ENCODE assay signal across 7 cellular contexts in genomic region chr12:53230971-53231858, GRCh38. TPM values are rescaled to one million over a fixed set of nuclear protein-coding genes. Genes with fewer than 3 reads are reported as not detected.
A peak's percentile ranks its signal among the peaks of the same experiment; 100 is the strongest.
DNase-seq lines count a peak whose midpoint lies in the region; FAIRE-seq and TF ChIP-seq lines count a peak whose summit lies in the region.
"Had no signal": no experiment of that assay in that cellular context is flagged by ENCODE, and none has a peak within 500 bp of the region (broad histone marks: within the 10 kb centered on the region; RNA-seq: fewer than 3 reads in every experiment).

No MANE protein-coding gene starts in this region.

- CTCF ChIA-PET in endothelial cell of umbilical vein (lab: Charles Lee): interaction anchor here (0.5 kb wide), 1 partner anchor 33 kb away, joined by 3 read pairs; no protein-coding TSS in a partner anchor

- H3K9ac ChIP-seq in MM.1S (ENCODE audit: low read length) (peak overlapping the region; percentile 55), endothelial cell of umbilical vein (replicated peaks; ENCODE audit: extremely low read depth, insufficient read depth, low read length) (peak overlapping the region; percentile 23), skeletal muscle satellite cell (ENCODE audit: low read depth, low read length) (peak overlapping the region; percentile 79)

- H3K9me3 ChIP-seq in MM.1S (replicated peaks; ENCODE audit: insufficient read depth, low read length): no peaks in the 10 kb centered on the region
- no peaks in the 10 kb centered on the region for H3K9me3 ChIP-seq in endothelial cell of umbilical vein (replicated peaks; ENCODE audit: control insufficient read depth, insufficient read depth, low read length)
- no peaks in the 10 kb centered on the region for H3K9me3 ChIP-seq in skeletal muscle satellite cell (replicated peaks; ENCODE audit: low read length)

- H3F3A ChIP-seq in MM.1S (ENCODE audit: insufficient read depth, low read length): peaks cover 11% of the 10 kb centered on the region

- FAIRE-seq in endothelial cell of umbilical vein (lab: Jason Lieb, UNC): peak; percentile 38

- TF ChIP-seq CTCF in MM.1S (IDR thresholded peaks at IDR 0.05; ENCODE audit: low read length): no peak
- TF ChIP-seq CTCF in endothelial cell of umbilical vein (IDR thresholded peaks at IDR 0.05; ENCODE audit: extremely low read depth in 1 of 2, insufficient read depth in 1 of 2, low read depth in 1 of 2, low read length in 2 of 2): no peak

- H3K4me1 ChIP-seq in MM.1S (ENCODE audit: low read length) (peaks cover 12% of the 10 kb centered on the region), endothelial cell of umbilical vein (ENCODE audit: control insufficient read depth, extremely low read depth, insufficient read depth, low read length) (no peaks in the 10 kb centered on the region), skeletal muscle satellite cell (ENCODE audit: control insufficient read depth, insufficient read depth, low read length) (peaks cover 32% of the 10 kb centered on the region)

- dilution Hi-C loops in endothelial cell of umbilical vein (cut with MboI; ENCODE audit: extremely low pct_ligation_motif_present, low sequenced_read_pairs): no loop called here

- H2AFZ ChIP-seq in MM.1S (ENCODE audit: low read length) (peak overlapping the region; percentile 20; the same call in 1 of the 2 replicates), endothelial cell of umbilical vein (ENCODE audit: low read depth, low read length) (peak overlapping the region; percentile 57)

- H3K4me2 ChIP-seq in MM.1S (ENCODE audit: low read depth, low read length) (peak overlapping the region; percentile 61), endothelial cell of umbilical vein (ENCODE audit: insufficient read depth, low read length) (peak overlapping the region; percentile 64), skeletal muscle satellite cell (ENCODE audit: low read length) (peak overlapping the region; percentile 93)

- H3K27me3 ChIP-seq in MM.1S (replicated peaks; ENCODE audit: insufficient read depth, low read length) (no peaks in the 10 kb centered on the region), endothelial cell of umbilical vein (ENCODE audit: control insufficient read depth in 2 of 2, insufficient read depth in 2 of 2, low read length in 2 of 2) (peaks cover 10 to 16% of the 10 kb centered on the region in 2 experiments), skeletal muscle satellite cell (ENCODE audit: control insufficient read depth, insufficient read depth, low read length) (peaks cover 4% of the 10 kb centered on the region)

- H3K27ac ChIP-seq in MM.1S (ENCODE audit: low read length) (peak overlapping the region; percentile 21; the same call in 1 of the 2 replicates), endothelial cell of umbilical vein (ENCODE audit: insufficient read depth, low read depth, low read length) (no peak overlapping the region)

- H3K36me3 ChIP-seq in MM.1S (replicated peaks; ENCODE audit: insufficient read depth, low read length): no peaks in the 10 kb centered on the region
- no peaks in the 10 kb centered on the region for H3K36me3 ChIP-seq in endothelial cell of umbilical vein (ENCODE audit: control insufficient read depth in 2 of 2, extremely low read depth in 1 of 2, insufficient read depth in 2 of 2, low read length in 2 of 2)
- H3K36me3 ChIP-seq in skeletal muscle satellite cell (ENCODE audit: insufficient read depth, low read length): peaks cover 6% of the 10 kb centered on the region

- H3K9me2 ChIP-seq in MM.1S (replicated peaks; ENCODE audit: insufficient read depth, low read length): no peaks in the 10 kb centered on the region

- H3K79me2 ChIP-seq in MM.1S (ENCODE audit: low read length): peaks cover 7% of the 10 kb centered on the region
- H3K79me2 ChIP-seq in endothelial cell of umbilical vein (ENCODE audit: control insufficient read depth, insufficient read depth, low read length): no peaks in the 10 kb centered on the region

- POLR2A ChIA-PET in endothelial cell of umbilical vein (lab: Charles Lee): no interaction called here

- no peaks in the 10 kb centered on the region for H3K9me1 ChIP-seq in endothelial cell of umbilical vein (replicated peaks; ENCODE audit: control insufficient read depth, extremely low read depth, insufficient read depth, low read length)

- BruUV-seq in endothelial cell of umbilical vein (replicated peaks; lab: Mats Ljungman, UMichigan): no TSS peak

- H4K20me1 ChIP-seq in MM.1S (ENCODE audit: insufficient read depth, low read length) (no peaks in the 10 kb centered on the region), endothelial cell of umbilical vein (replicated peaks; ENCODE audit: control insufficient read depth, extremely low read depth, insufficient read depth, low read length) (no peaks in the 10 kb centered on the region)

- DNase-seq in MM.1S (no peak), endothelial cell of umbilical vein (ENCODE audit: low read depth, low spot score) (no peak), COLO668 (lab: John Stamatoyannopoulos, UW; ENCODE audit: unreplicated experiment) (no peak)
- DNase-seq in stimulated activated naive CD4-positive, alpha-beta T cell (lab: John Stamatoyannopoulos, UW): no peak
- DNase-seq in activated CD8-positive, alpha-beta memory T cell treated with anti-CD3 and anti-CD28 coated beads for 24 hours: no peak

- intact Hi-C loops in endothelial cell of umbilical vein (cut with micrococcal nuclease): no loop called here

- H3K4me3 ChIP-seq in MM.1S (ENCODE audit: low read length) (peak overlapping the region; percentile 69), endothelial cell of umbilical vein (replicated peaks in 1 of 3; ENCODE audit: insufficient read depth in 1 of 3, low read depth in 1 of 3, low read length in 3 of 3) (peak overlapping the region in 2 of 3 experiments; percentile 17 to 53), skeletal muscle satellite cell (ENCODE audit: low read length) (peak overlapping the region; percentile 78)

- TF ChIP-seq POLR2A in endothelial cell of umbilical vein (IDR thresholded peaks at IDR 0.05; ENCODE audit: low read depth, low read length): no peak

TF ChIP-seq in endothelial cell of umbilical vein, 7 proteins besides CTCF, POLR2A, EP300 and RAD21 (continues in another document):
- TF ChIP-seq MYC (IDR thresholded peaks at IDR 0.05; ENCODE audit: low read depth, low read length): no peak
- TF ChIP-seq, protein P1, sequence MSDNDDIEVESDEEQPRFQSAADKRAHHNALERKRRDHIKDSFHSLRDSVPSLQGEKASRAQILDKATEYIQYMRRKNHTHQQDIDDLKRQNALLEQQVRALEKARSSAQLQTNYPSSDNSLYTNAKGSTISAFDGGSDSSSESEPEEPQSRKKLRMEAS (IDR thresholded peaks at IDR 0.05; ENCODE audit: insufficient read depth, insufficient read length): no peak

RNA-seq across cellular contexts. Expression of gene RARG, which starts 0.8 kb away (rescaled TPM):
- 16.1 and 19.5 TPM in 2 replicates for total RNA-seq in endothelial cell of umbilical vein
- 9.9 and 11.6 TPM in 2 replicates for polyA plus RNA-seq in endothelial cell of umbilical vein
- polyA plus RNA-seq in endothelial cell of umbilical vein (2011; cell fraction: cytosol; rRNA removed): 7.7 and 9.4 TPM in 2 replicates
- polyA plus RNA-seq in endothelial cell of umbilical vein (2011; cell fraction: nucleus; rRNA removed): 10.6 and 13.5 TPM in 2 replicates
- polyA plus RNA-seq in endothelial cell of umbilical vein (2012): 13.4 and 16.6 TPM in 2 replicates
- 6.7 and 8.5 TPM in 2 replicates for polyA minus RNA-seq in endothelial cell of umbilical vein
- 19.9 TPM for polyA minus RNA-seq in endothelial cell of umbilical vein (2011; cell fraction: cytosol; rRNA and poly(A)+ RNA removed)
- polyA minus RNA-seq in endothelial cell of umbilical vein (2011; cell fraction: nucleus; rRNA and poly(A)+ RNA removed): 2.5 and 4.1 TPM in 2 replicates
- total RNA-seq in skeletal muscle satellite cell (2012; rRNA removed): 17.7 and 21.8 TPM in 2 replicates

RNA-seq across cellular contexts. Expression of gene ITGB7, which starts 24.2 kb away (rescaled TPM):
- not detected in 2 replicates for total RNA-seq in endothelial cell of umbilical vein
- 0.17 and 0.18 TPM in 2 replicates for polyA plus RNA-seq in endothelial cell of umbilical vein
- 0.04 and 0.14 TPM in 2 replicates for polyA plus RNA-seq in endothelial cell of umbilical vein (2011; cell fraction: cytosol; rRNA removed)
- 0.43 and 0.47 TPM in 2 replicates for polyA plus RNA-seq in endothelial cell of umbilical vein (2011; cell fraction: nucleus; rRNA removed)
- not detected in 2 replicates for polyA plus RNA-seq in endothelial cell of umbilical vein (2012)
- 0.17 TPM in 1 of 2 replicates, not detected in the other for polyA minus RNA-seq in endothelial cell of umbilical vein
- not detected for polyA minus RNA-seq in endothelial cell of umbilical vein (2011; cell fraction: cytosol; rRNA and poly(A)+ RNA removed)
- polyA minus RNA-seq in endothelial cell of umbilical vein (2011; cell fraction: nucleus; rRNA and poly(A)+ RNA removed): 0.53 TPM in 1 of 2 replicates, not detected in the other
- under 0.01 and 1.5 TPM in 2 replicates for total RNA-seq in skeletal muscle satellite cell (2012; rRNA removed)
- polyA plus RNA-seq: neural cell had no signal

RNA-seq across cellular contexts. Expression of gene ESPL1, which starts 36.9 kb away (rescaled TPM):
- total RNA-seq in endothelial cell of umbilical vein: 39.3 and 42.7 TPM in 2 replicates
- polyA plus RNA-seq in endothelial cell of umbilical vein: 16.2 and 18.8 TPM in 2 replicates
- 10.3 and 10.6 TPM in 2 replicates for polyA plus RNA-seq in endothelial cell of umbilical vein (2011; cell fraction: cytosol; rRNA removed)
- polyA plus RNA-seq in endothelial cell of umbilical vein (2011; cell fraction: nucleus; rRNA removed): 66.8 and 72.5 TPM in 2 replicates
- 5.8 and 10.4 TPM in 2 replicates for polyA plus RNA-seq in endothelial cell of umbilical vein (2012)
- 20.5 and 30.2 TPM in 2 replicates for polyA minus RNA-seq in endothelial cell of umbilical vein
- 16.7 TPM for polyA minus RNA-seq in endothelial cell of umbilical vein (2011; cell fraction: cytosol; rRNA and poly(A)+ RNA removed)
- 19.9 and 31.0 TPM in 2 replicates for polyA minus RNA-seq in endothelial cell of umbilical vein (2011; cell fraction: nucleus; rRNA and poly(A)+ RNA removed)
- total RNA-seq in skeletal muscle satellite cell (2012; rRNA removed): 6.3 and 7.0 TPM in 2 replicates

RNA-seq across cellular contexts. Expression of gene CSAD, which starts 50.5 kb away (rescaled TPM):
- total RNA-seq in endothelial cell of umbilical vein: 21.1 and 22.0 TPM in 2 replicates
- 24.0 and 24.4 TPM in 2 replicates for polyA plus RNA-seq in endothelial cell of umbilical vein
- polyA plus RNA-seq in endothelial cell of umbilical vein (2011; cell fraction: cytosol; rRNA removed): 5.1 and 8.8 TPM in 2 replicates
- 214 and 219 TPM in 2 replicates for polyA plus RNA-seq in endothelial cell of umbilical vein (2011; cell fraction: nucleus; rRNA removed)
- polyA plus RNA-seq in endothelial cell of umbilical vein (2012): 16.2 and 18.2 TPM in 2 replicates
- polyA minus RNA-seq in endothelial cell of umbilical vein: 21.9 and 31.0 TPM in 2 replicates
- polyA minus RNA-seq in endothelial cell of umbilical vein (2011; cell fraction: cytosol; rRNA and poly(A)+ RNA removed): 4.9 TPM
- polyA minus RNA-seq in endothelial cell of umbilical vein (2011; cell fraction: nucleus; rRNA and poly(A)+ RNA removed): 28.4 and 32.6 TPM in 2 replicates
- total RNA-seq in skeletal muscle satellite cell (2012; rRNA removed): 5.8 and 8.5 TPM in 2 replicates

RNA-seq across cellular contexts. Expression of gene ZNF740, which starts 50.7 kb away (rescaled TPM):
- 34.9 and 38.1 TPM in 2 replicates for total RNA-seq in endothelial cell of umbilical vein
- polyA plus RNA-seq in endothelial cell of umbilical vein: 7.9 and 10.5 TPM in 2 replicates
- 6.8 and 8.4 TPM in 2 replicates for polyA plus RNA-seq in endothelial cell of umbilical vein (2011; cell fraction: cytosol; rRNA removed)
- 42.0 and 46.7 TPM in 2 replicates for polyA plus RNA-seq in endothelial cell of umbilical vein (2011; cell fraction: nucleus; rRNA removed)
- polyA plus RNA-seq in endothelial cell of umbilical vein (2012): 10.6 and 12.2 TPM in 2 replicates
- 27.6 and 28.4 TPM in 2 replicates for polyA minus RNA-seq in endothelial cell of umbilical vein
- polyA minus RNA-seq in endothelial cell of umbilical vein (2011; cell fraction: cytosol; rRNA and poly(A)+ RNA removed): 15.1 TPM
- 43.0 and 55.1 TPM in 2 replicates for polyA minus RNA-seq in endothelial cell of umbilical vein (2011; cell fraction: nucleus; rRNA and poly(A)+ RNA removed)
- 7.6 and 9.2 TPM in 2 replicates for total RNA-seq in skeletal muscle satellite cell (2012; rRNA removed)

Comparison
In these comparisons a context has a peak if more than half of its experiments do, and no peak if none do; other contexts are left out.
1. H3K9ac ChIP-seq: peak in every context shown above with its lines; median percentile 79 in skeletal muscle satellite cell; 55 in MM.1S; 23 in endothelial cell of umbilical vein.